In the genomic region with DNA sequence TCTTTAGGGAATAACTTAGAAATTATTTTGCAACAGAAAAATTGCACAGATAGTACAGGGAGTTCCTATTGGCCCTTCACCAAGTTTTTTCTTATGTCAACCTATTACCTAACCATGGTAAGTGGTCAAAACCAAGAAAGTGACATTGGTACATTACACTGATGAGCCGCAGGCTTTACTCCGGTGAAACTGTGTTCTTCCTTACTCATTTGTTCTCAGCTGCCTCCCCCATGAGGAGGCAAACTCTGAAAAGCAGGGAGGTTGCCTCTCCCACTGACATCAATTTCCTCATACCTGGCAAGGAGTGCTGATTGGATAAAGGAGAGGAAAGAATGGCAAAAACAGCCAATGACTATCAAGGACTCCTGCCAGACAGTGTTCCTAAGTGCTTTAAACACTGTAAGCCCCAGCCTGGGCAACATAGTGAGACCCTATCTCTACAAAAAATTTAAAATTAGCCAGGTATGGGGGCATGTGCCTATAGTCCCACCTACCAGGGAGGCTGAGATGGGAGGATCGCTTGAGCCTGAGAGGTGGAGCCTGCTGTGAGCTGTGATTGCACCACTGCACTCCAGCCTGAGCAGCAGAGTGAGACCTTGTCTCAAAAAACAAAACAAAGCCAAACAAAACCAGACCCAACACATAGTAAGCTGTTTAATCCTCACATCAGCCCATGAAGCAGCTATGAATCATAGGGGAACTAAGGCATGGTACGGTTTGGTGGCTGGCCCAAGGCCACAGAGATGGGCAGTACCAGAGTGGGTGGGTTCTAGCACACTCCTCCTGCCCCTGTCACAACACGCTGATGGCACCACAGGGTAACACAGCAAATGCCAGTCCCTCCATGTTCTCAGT, we compare ENCODE assay signal across 1 cellular context.
TF ChIP-seq lines count a peak whose summit lies in the region.

No MANE protein-coding gene starts in this region.

TF ChIP-seq in K562, 482 proteins besides CTCF, POLR2A, EP300 and RAD21 (continued from another document):
- TF ChIP-seq ZNF175 (CRISPR knock-in tag; IDR thresholded peaks at IDR 0.05; ENCODE audit: low read depth) (no peak), ZNF23 (CRISPR knock-in tag; IDR thresholded peaks at IDR 0.05) (no peak), CBX2 (IDR thresholded peaks at IDR 0.05; ENCODE audit: insufficient read depth, low read length, poor library complexity, severe bottlenecking) (no peak), MNT (conservative IDR thresholded peaks at IDR 0.05) (no peak), ZFP36 (IDR thresholded peaks at IDR 0.05; ENCODE audit: low read depth, low read length, partially characterized antibody) (no peak), ZNF695 (CRISPR knock-in tag; IDR thresholded peaks at IDR 0.05) (no peak), NR4A1 (CRISPR knock-in tag; IDR thresholded peaks at IDR 0.05) (no peak), NR4A1 (tag; IDR thresholded peaks at IDR 0.05) (no peak), POLR2H (tag; IDR thresholded peaks at IDR 0.05; ENCODE audit: low read depth) (no peak)
